In the genomic region with DNA sequence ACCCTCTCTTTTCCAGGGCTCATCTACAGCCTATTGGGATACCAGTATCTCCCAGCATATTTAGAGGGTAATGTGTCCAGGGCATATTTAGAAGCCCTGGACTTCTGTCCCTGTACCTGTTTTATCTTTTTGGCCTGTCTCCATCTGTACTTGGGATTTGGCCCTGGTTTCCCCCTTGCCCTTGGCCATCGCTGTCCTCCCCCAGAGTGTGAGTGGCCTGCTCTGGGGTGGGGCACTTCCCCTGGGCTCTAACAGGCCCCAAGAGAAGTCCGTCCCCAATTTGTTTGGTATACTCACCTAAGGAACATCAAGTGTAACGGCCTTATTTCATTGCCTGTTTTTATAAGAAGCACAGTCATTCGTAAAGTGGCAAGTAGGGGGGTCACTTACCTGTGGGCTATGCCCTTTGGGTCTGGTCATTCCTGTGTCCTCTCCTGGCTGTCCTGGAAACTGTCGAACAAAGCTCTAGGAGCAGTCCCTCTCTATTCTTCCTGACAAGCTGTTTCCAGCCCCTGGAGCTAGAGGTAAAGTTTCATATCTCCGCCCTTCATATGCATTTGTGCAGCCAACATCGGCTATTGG, we compare ENCODE assay signal across 22 cellular contexts.
DNase-seq lines count a peak whose midpoint lies in the region; ATAC-seq and TF ChIP-seq lines count a peak whose summit lies in the region.
"Had no signal": no experiment of that assay in that cellular context is flagged by ENCODE, and none has a peak within 500 bp of the region (broad histone marks: within the 10 kb centered on the region; RNA-seq: fewer than 3 reads in every experiment).

No MANE protein-coding gene starts in this region.

- H3K4me1 Mint-ChIP-seq in stimulated activated naive B cell treated with anti-CD40 and anti-IgM and Interleukin-4, amounts not matched to agents 10 μg/mL and 1 μg/mL and 100 μg/mL, for 72 hours, result peaks cover 7 to 21% of the 10 kb centered on the region in 2 donors
- H3K4me1 Mint-ChIP-seq: immature natural killer cell had no signal

- H3K4me1 ChIP-seq in esophagus squamous epithelium, result peaks cover 0 to 36% (median 13%) of the 10 kb centered on the region in 3 donors
- peaks cover 4 to 62% of the 10 kb centered on the region in 2 donors for H3K4me1 ChIP-seq in muscle layer of duodenum (ENCODE audit: control insufficient read depth in 1 of 2, insufficient read depth in 2 of 2, low read length in 2 of 2)
- H3K4me1 ChIP-seq in mammary epithelial cell (ENCODE audit: insufficient read depth, low read length), result no peaks in the 10 kb centered on the region

- H3K9ac ChIP-seq in mammary epithelial cell (ENCODE audit: insufficient read depth, low read length), result no peak overlapping the region

- H3K79me2 ChIP-seq in mammary epithelial cell (ENCODE audit: insufficient read depth, low read length), result no peaks in the 10 kb centered on the region

- H2AFZ ChIP-seq in mammary epithelial cell (ENCODE audit: low read depth, low read length), result no peak overlapping the region
- H2AFZ ChIP-seq: PC-9 had no signal

- intact Hi-C loops in esophagus squamous epithelium (cut with DNase I), result no loop called here
- intact Hi-C loops in mammary epithelial cell (cut with micrococcal nuclease), result no loop called here

- DNase-seq in WERI-Rb-1 (no peak), esophagus squamous epithelium (lab: John Stamatoyannopoulos, UW) (no peak), mammary epithelial cell (no peak)
- DNase-seq in stimulated activated naive B cell treated with anti-CD40 and anti-IgM and Interleukin-4, amounts not matched to agents 10 μg/mL and 1 μg/mL and 100 μg/mL, for 72 hours, result no peak
- DNase-seq: ACHN; activated CD4-positive, CD25-positive, alpha-beta regulatory T cell treated with anti-CD3 and anti-CD28 coated beads, Interleukin-2, amount 50 U/mL, for 72 hours; activated CD8-positive, alpha-beta memory T cell treated with anti-CD3 and anti-CD28 coated beads for 24 hours; activated T-cell treated with anti-CD3 and anti-CD28 coated beads, Interleukin-2, amount 50 U/mL, for 4 hours; immature natural killer cell; NCI-H1092 treated with DMSO at 0.1 percent for 48 hours; NCI-H2081 treated with DMSO at 0.1 percent for 48 hours; NCI-H446; PC-9; stimulated activated CD4-positive, alpha-beta T cell treated with anti-CD3 and anti-CD28 coated beads, Interleukin-4, amount 100 ng/mL, for 4 hours had no signal

- H3K27ac ChIP-seq in WERI-Rb-1 (peak overlapping the region; percentile 30; the same call in 1 of the 2 replicates), esophagus squamous epithelium (peak overlapping the region in 3 of 4 donors; percentile 46 to 61 (median 47)), muscle layer of duodenum (ENCODE audit: low read length) (peak overlapping the region; percentile 12), mammary epithelial cell (ENCODE audit: insufficient read depth, low read depth, low read length) (no peak overlapping the region)
- H3K27ac ChIP-seq: PC-9, SJSA1 had no signal

- H4K20me1 ChIP-seq in mammary epithelial cell (ENCODE audit: insufficient read depth, low read length), result no peaks in the 10 kb centered on the region

- no peak overlapping the region for H3K4me3 Mint-ChIP-seq in stimulated activated naive B cell treated with anti-CD40 and anti-IgM and Interleukin-4, amounts not matched to agents 10 μg/mL and 1 μg/mL and 100 μg/mL, for 72 hours
- H3K4me3 Mint-ChIP-seq: activated naive CD4-positive, alpha-beta T cell treated with anti-CD3 and anti-CD28 coated beads, Interleukin-2, amount 50 U/mL, for 24 hours; activated T-cell treated with anti-CD3 and anti-CD28 coated beads, Interleukin-2, amount 50 U/mL, for 4 hours; immature natural killer cell; T-helper 2 cell treated with Interferon-gamma antibody and Interleukin-4, amounts not matched to agents 5 μg/mL and 100 μg/mL, for 36 hours had no signal

- no peak for ATAC-seq in stimulated activated naive B cell treated with anti-CD40 and anti-IgM and Interleukin-4, amounts not matched to agents 10 μg/mL and 1 μg/mL and 100 μg/mL, for 72 hours (replicated peaks)
- ATAC-seq in HG03354 (IDR thresholded peaks at IDR 0.05; ENCODE audit: poor library complexity, severe bottlenecking, unreplicated experiment) (no peak), GM21737 (IDR thresholded peaks at IDR 0.05; ENCODE audit: unreplicated experiment) (no peak), GM21576 (IDR thresholded peaks at IDR 0.05; ENCODE audit: unreplicated experiment) (no peak)
- ATAC-seq: activated T-cell treated with anti-CD3 and anti-CD28 coated beads, Interleukin-2, amount 50 U/mL, for 4 hours had no signal

- no peak overlapping the region for H3K4me2 ChIP-seq in mammary epithelial cell (ENCODE audit: insufficient read depth, low read depth, low read length)
- H3K4me2 ChIP-seq: PC-9 had no signal

- peaks cover 18 to 36% of the 10 kb centered on the region in 2 donors for H3K36me3 Mint-ChIP-seq in stimulated activated naive B cell treated with anti-CD40 and anti-IgM and Interleukin-4, amounts not matched to agents 10 μg/mL and 1 μg/mL and 100 μg/mL, for 72 hours
- H3K36me3 Mint-ChIP-seq: activated naive CD4-positive, alpha-beta T cell treated with anti-CD3 and anti-CD28 coated beads, Interleukin-2, amount 50 U/mL, for 24 hours had no signal

- no peak overlapping the region for H3K4me3 ChIP-seq in WERI-Rb-1 (ENCODE audit: low read depth, low read length)
- no peak overlapping the region for H3K4me3 ChIP-seq in esophagus squamous epithelium
- H3K4me3 ChIP-seq in muscle layer of duodenum (ENCODE audit: low read depth in 1 of 2, low read length in 2 of 2), result no peak overlapping the region
- H3K4me3 ChIP-seq in mammary epithelial cell (replicated peaks in 1 of 3; ENCODE audit: insufficient read depth in 1 of 3, low read depth in 2 of 3, low read length in 3 of 3), result no peak overlapping the region
- H3K4me3 ChIP-seq: PC-9, SJSA1, skin epidermis had no signal

- H3K27me3 ChIP-seq in WERI-Rb-1 (ENCODE audit: insufficient read depth, low read depth, severe bottlenecking) (no peaks in the 10 kb centered on the region), esophagus squamous epithelium (no peaks in the 10 kb centered on the region), muscle layer of duodenum (ENCODE audit: low read depth, low read length) (no peaks in the 10 kb centered on the region), mammary epithelial cell (ENCODE audit: insufficient read depth, low read length) (no peaks in the 10 kb centered on the region)
- H3K27me3 ChIP-seq: SJSA1 had no signal

- H3K36me3 ChIP-seq in WERI-Rb-1 (peaks cover 14% of the 10 kb centered on the region), esophagus squamous epithelium (peaks cover 17 to 97% (median 22%) of the 10 kb centered on the region in 3 donors), muscle layer of duodenum (ENCODE audit: control insufficient read depth in 1 of 2, insufficient read depth in 2 of 2, low read length in 2 of 2) (peaks cover 50 to 61% of the 10 kb centered on the region in 2 donors), mammary epithelial cell (ENCODE audit: insufficient read depth, low read length) (peaks cover 2% of the 10 kb centered on the region)

- in situ Hi-C loops in mammary epithelial cell (cut with MboI; ENCODE audit: low sequenced_read_pairs in 2 of 2), result no loop called here

- TF ChIP-seq CTCF in WERI-Rb-1 (IDR thresholded peaks at IDR 0.05; ENCODE audit: low read depth, low read length) (no peak), esophagus squamous epithelium (IDR thresholded peaks at IDR 0.05) (no peak), mammary epithelial cell (conservative IDR thresholded peaks at IDR 0.05 in 1 of 2, IDR thresholded peaks at IDR 0.05 in 1 of 2; ENCODE audit: extremely low read depth in 1 of 2, insufficient read depth in 1 of 2, low read depth in 1 of 2, low read length in 2 of 2) (no peak)

- no peak for TF ChIP-seq POLR2A in esophagus squamous epithelium (IDR thresholded peaks at IDR 0.05)

- H3K9me3 ChIP-seq in WERI-Rb-1 (ENCODE audit: severe bottlenecking) (no peaks in the 10 kb centered on the region), esophagus squamous epithelium (no peaks in the 10 kb centered on the region), muscle layer of duodenum (ENCODE audit: control insufficient read depth in 1 of 2, low read length in 2 of 2) (no peaks in the 10 kb centered on the region), mammary epithelial cell (replicated peaks; ENCODE audit: insufficient read depth, low read length) (no peaks in the 10 kb centered on the region)

- dilution Hi-C loops in mammary epithelial cell (cut with HindIII; ENCODE audit: low sequenced_read_pairs), result no loop called here

- no peaks in the 10 kb centered on the region for H3K27me3 Mint-ChIP-seq in stimulated activated naive B cell treated with anti-CD40 and anti-IgM and Interleukin-4, amounts not matched to agents 10 μg/mL and 1 μg/mL and 100 μg/mL, for 72 hours
- H3K27me3 Mint-ChIP-seq: activated naive CD4-positive, alpha-beta T cell treated with anti-CD3 and anti-CD28 coated beads, Interleukin-2, amount 50 U/mL, for 24 hours had no signal

- no peaks in the 10 kb centered on the region for H3K9me3 Mint-ChIP-seq in stimulated activated naive B cell treated with anti-CD40 and anti-IgM and Interleukin-4, amounts not matched to agents 10 μg/mL and 1 μg/mL and 100 μg/mL, for 72 hours
- H3K9me3 Mint-ChIP-seq: activated naive CD4-positive, alpha-beta T cell treated with anti-CD3 and anti-CD28 coated beads, Interleukin-2, amount 50 U/mL, for 24 hours; activated T-cell treated with anti-CD3 and anti-CD28 coated beads, Interleukin-2, amount 50 U/mL, for 4 hours; immature natural killer cell; T-helper 2 cell treated with Interferon-gamma antibody and Interleukin-4, amounts not matched to agents 5 μg/mL and 100 μg/mL, for 36 hours had no signal

- whole genome bisulfite sequencing in esophagus squamous epithelium, 2 donors, result 83 to 89% methylated on average over 6 to 7 of the region's 7 CpGs
- WGBS in mammary epithelial cell (ENCODE audit: low coverage, missing lambda C conversion rate), result 93% methylated on average over 6 of the region's 7 CpGs

- peak overlapping the region; percentile 71 for H3K27ac Mint-ChIP-seq in stimulated activated naive B cell treated with anti-CD40 and anti-IgM and Interleukin-4, amounts not matched to agents 10 μg/mL and 1 μg/mL and 100 μg/mL, for 72 hours
- H3K27ac Mint-ChIP-seq: activated naive CD4-positive, alpha-beta T cell treated with anti-CD3 and anti-CD28 coated beads, Interleukin-2, amount 50 U/mL, for 24 hours; immature natural killer cell; T-helper 2 cell treated with Interferon-gamma antibody and Interleukin-4, amounts not matched to agents 5 μg/mL and 100 μg/mL, for 36 hours had no signal

- no TSS peak for BruUV-seq in mammary epithelial cell (replicated peaks; lab: Mats Ljungman, UMichigan)

- CTCF ChIA-PET in mammary epithelial cell (lab: Charles Lee; ENCODE audit: low non-redundant PET), result no interaction called here
